In the genomic region with DNA sequence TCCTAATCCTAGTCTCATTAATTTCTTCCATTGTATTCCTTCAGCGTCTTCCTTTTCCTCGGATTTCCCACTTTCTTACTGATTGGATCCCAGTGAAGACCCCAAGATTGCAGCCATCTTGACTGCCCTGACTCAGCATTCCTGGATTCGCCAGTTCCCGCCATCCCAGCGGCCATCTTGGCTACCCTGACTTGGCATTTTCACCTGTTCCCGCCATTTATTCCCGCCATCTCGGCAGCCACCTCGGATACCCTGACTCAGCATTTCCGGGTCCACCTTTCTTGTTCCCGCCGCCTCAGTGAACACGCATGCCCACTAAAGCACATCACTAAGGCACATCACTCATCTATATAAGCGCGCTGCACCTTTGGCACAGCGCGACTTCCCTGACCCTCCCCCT, we compare ENCODE assay signal across 1 cellular context.
TF ChIP-seq lines count a peak whose summit lies in the region.

No MANE protein-coding gene starts in this region.

TF ChIP-seq in SK-N-SH treated with all-trans-retinoic acid at 6 μM for 48 hours, 23 proteins besides CTCF, POLR2A, EP300 and RAD21 (continued from another document):
- TF ChIP-seq, protein P1, sequence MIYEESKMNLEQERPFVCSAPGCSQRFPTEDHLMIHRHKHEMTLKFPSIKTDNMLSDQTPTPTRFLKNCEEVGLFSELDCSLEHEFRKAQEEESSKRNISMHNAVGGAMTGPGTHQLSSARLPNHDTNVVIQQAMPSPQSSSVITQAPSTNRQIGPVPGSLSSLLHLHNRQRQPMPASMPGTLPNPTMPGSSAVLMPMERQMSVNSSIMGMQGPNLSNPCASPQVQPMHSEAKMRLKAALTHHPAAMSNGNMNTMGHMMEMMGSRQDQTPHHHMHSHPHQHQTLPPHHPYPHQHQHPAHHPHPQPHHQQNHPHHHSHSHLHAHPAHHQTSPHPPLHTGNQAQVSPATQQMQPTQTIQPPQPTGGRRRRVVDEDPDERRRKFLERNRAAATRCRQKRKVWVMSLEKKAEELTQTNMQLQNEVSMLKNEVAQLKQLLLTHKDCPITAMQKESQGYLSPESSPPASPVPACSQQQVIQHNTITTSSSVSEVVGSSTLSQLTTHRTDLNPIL (CRISPR knock-in tag; IDR thresholded peaks at IDR 0.05; ENCODE audit: low read depth) = no peak
- TF ChIP-seq, protein P2, sequence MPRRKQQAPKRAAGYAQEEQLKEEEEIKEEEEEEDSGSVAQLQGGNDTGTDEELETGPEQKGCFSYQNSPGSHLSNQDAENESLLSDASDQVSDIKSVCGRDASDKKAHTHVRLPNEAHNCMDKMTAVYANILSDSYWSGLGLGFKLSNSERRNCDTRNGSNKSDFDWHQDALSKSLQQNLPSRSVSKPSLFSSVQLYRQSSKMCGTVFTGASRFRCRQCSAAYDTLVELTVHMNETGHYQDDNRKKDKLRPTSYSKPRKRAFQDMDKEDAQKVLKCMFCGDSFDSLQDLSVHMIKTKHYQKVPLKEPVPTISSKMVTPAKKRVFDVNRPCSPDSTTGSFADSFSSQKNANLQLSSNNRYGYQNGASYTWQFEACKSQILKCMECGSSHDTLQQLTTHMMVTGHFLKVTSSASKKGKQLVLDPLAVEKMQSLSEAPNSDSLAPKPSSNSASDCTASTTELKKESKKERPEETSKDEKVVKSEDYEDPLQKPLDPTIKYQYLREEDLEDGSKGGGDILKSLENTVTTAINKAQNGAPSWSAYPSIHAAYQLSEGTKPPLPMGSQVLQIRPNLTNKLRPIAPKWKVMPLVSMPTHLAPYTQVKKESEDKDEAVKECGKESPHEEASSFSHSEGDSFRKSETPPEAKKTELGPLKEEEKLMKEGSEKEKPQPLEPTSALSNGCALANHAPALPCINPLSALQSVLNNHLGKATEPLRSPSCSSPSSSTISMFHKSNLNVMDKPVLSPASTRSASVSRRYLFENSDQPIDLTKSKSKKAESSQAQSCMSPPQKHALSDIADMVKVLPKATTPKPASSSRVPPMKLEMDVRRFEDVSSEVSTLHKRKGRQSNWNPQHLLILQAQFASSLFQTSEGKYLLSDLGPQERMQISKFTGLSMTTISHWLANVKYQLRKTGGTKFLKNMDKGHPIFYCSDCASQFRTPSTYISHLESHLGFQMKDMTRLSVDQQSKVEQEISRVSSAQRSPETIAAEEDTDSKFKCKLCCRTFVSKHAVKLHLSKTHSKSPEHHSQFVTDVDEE (CRISPR knock-in tag; IDR thresholded peaks at IDR 0.05) = no peak
- no peak for TF ChIP-seq ZFP3 (CRISPR knock-in tag; IDR thresholded peaks at IDR 0.05)
- TF ChIP-seq BACH2 (CRISPR knock-in tag; IDR thresholded peaks at IDR 0.05; ENCODE audit: borderline replicate concordance) = no peak
- TF ChIP-seq, protein P3, sequence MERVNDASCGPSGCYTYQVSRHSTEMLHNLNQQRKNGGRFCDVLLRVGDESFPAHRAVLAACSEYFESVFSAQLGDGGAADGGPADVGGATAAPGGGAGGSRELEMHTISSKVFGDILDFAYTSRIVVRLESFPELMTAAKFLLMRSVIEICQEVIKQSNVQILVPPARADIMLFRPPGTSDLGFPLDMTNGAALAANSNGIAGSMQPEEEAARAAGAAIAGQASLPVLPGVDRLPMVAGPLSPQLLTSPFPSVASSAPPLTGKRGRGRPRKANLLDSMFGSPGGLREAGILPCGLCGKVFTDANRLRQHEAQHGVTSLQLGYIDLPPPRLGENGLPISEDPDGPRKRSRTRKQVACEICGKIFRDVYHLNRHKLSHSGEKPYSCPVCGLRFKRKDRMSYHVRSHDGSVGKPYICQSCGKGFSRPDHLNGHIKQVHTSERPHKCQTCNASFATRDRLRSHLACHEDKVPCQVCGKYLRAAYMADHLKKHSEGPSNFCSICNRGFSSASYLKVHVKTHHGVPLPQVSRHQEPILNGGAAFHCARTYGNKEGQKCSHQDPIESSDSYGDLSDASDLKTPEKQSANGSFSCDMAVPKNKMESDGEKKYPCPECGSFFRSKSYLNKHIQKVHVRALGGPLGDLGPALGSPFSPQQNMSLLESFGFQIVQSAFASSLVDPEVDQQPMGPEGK (CRISPR knock-in tag; IDR thresholded peaks at IDR 0.05; ENCODE audit: borderline replicate concordance) = no peak
- no peak for TF ChIP-seq SNAI2 (CRISPR knock-in tag; IDR thresholded peaks at IDR 0.05)
